ENCODE assay signal across 8 cellular contexts in the genomic region with DNA sequence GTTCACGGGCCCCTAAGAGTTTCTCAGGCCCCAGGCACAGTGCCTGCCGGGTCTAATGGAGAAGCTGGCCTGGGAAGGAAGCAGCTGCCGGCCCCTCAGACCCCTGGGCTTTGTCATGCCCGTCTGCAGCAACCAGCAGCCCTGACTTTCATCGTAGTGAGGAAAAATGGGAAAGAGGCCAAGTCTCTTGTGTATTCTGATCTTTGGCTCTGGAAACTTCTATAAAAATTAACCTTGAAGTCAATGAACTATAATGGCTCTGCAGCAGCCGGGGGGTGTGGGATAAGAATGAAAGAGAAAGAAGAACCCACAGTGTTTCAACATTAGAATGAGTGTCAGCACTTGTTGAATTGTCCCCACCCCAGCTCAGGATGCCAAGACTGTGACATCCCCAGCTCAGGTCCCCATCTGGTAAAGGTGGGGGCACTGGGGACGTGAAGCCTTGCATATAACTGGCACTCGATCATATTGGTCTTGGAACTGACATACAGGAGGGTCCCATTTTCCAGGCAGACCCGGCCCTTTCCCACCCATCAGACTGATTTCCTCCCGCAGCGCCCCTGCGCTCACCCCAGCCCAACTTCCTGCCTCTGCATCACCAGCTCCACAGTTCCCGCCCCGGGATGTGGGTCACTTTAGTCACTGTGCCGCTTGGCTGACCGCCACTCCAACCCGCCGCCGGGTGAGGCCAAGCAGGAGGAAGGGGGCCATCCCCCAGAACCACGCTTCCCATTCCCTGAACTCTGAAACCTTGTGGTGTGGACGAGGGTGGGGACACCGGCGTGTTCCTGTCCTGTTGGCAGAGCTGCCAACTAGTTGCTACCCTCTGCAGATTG. TPM values are rescaled to one million over a fixed set of nuclear protein-coding genes. Genes with fewer than 3 reads are reported as not detected.
DNase-seq lines count a peak whose midpoint lies in the region; ATAC-seq, FAIRE-seq and TF ChIP-seq lines count a peak whose summit lies in the region.

No MANE protein-coding gene starts in this region.

- H3K79me2 ChIP-seq in K562 (ENCODE audit: control insufficient read depth, insufficient read depth, low read length), result peaks cover 2% of the 10 kb centered on the region; the same call in 2 of the 3 replicates

- H3K36me3 ChIP-seq in K562 (ENCODE audit: control insufficient read depth, insufficient read depth, low read length) (peaks cover 92% of the 10 kb centered on the region), liver (ENCODE audit: control insufficient read depth in 4 of 4, insufficient read depth in 3 of 4, low read depth in 1 of 4, low read length in 3 of 4) (peaks cover 7 to 63% (median 47%) of the 10 kb centered on the region in 4 donors), subcutaneous abdominal adipose tissue (ENCODE audit: control insufficient read depth in 5 of 5, insufficient read depth in 5 of 5, low read length in 5 of 5) (peaks cover 0 to 11% (median 0%) of the 10 kb centered on the region in 5 donors)

- no peak overlapping the region; a peak in 1 of 4 replicates for H3K9ac ChIP-seq in K562 (ENCODE audit: insufficient read depth in 1 of 2, low read depth in 2 of 2, low read length in 2 of 2)
- H3K9ac ChIP-seq in liver (ENCODE audit: low read depth in 1 of 2, low read length in 2 of 2), result peak overlapping the region in 1 of 2 donors; percentile 78
- H3K9ac ChIP-seq in subcutaneous abdominal adipose tissue (ENCODE audit: low read length in 5 of 5), result peak overlapping the region in 2 of 5 donors; percentile 17 to 33

- H3K4me1 ChIP-seq in K562 (replicated peaks in 1 of 2; ENCODE audit: control insufficient read depth in 2 of 2, insufficient read depth in 2 of 2, low read length in 2 of 2) (peaks cover 3 to 14% of the 10 kb centered on the region in 2 experiments; a peak in 4 of 5 replicates), liver (ENCODE audit: control insufficient read depth in 4 of 4, insufficient read depth in 4 of 4, low read length in 3 of 4) (peaks cover 3 to 81% (median 71%) of the 10 kb centered on the region in 4 donors), subcutaneous abdominal adipose tissue (ENCODE audit: control insufficient read depth in 5 of 5, insufficient read depth in 5 of 5, low read length in 5 of 5) (peaks cover 2 to 56% (median 16%) of the 10 kb centered on the region in 5 donors)

- no peaks in the 10 kb centered on the region for H4K20me1 ChIP-seq in K562 (replicated peaks; ENCODE audit: control insufficient read depth, insufficient read depth, low read length)

- 86% methylated on average over 16 of the region's 23 CpGs for whole genome bisulfite sequencing in K562 (ENCODE audit: insufficient coverage, low coverage, missing lambda C conversion rate)
- 2% methylated on average over 23 of the region's 23 CpGs for WGBS in liver

- H2AFZ ChIP-seq in K562 (ENCODE audit: low read depth, low read length), result no peak overlapping the region

- FAIRE-seq in K562 (lab: Jason Lieb, UNC), result no peak

- no peak overlapping the region for H3K4me2 ChIP-seq in K562 (ENCODE audit: insufficient read depth, low read length)

- no TSS peak for BruUV-seq in K562 (replicated peaks; lab: Mats Ljungman, UMichigan)

- ATAC-seq in GM21423 (IDR thresholded peaks at IDR 0.05; ENCODE audit: unreplicated experiment) (peak; percentile 60), K562 (no peak), GM19455 (IDR thresholded peaks at IDR 0.05; ENCODE audit: unreplicated experiment) (no peak)

- POLR2A ChIA-PET in K562 (lab: Yijun Ruan, JAX), result interaction anchor here (0.7 to 1.3 kb wide), 4 partner anchors 7 to 458 kb away, joined by 3 to 4 read pairs (median 3); a partner anchor contains a TSS

- H3K27ac ChIP-seq in K562 (ENCODE audit: extremely low read depth, low read depth, low read length) (0 out of 3 replicates have a peak overlapping the region, but pooled peaks have one; percentile 11), liver (ENCODE audit: low read depth in 1 of 2, low read length in 2 of 2) (peak overlapping the region; percentile 89 to 95), subcutaneous abdominal adipose tissue (ENCODE audit: low read depth, low read length) (peak overlapping the region; percentile 74)

- H3K27me3 ChIP-seq in K562 (ENCODE audit: control insufficient read depth in 2 of 2, insufficient read depth in 2 of 2, low read length in 2 of 2), result no peaks in the 10 kb centered on the region
- no peaks in the 10 kb centered on the region for H3K27me3 ChIP-seq in liver (ENCODE audit: control insufficient read depth in 4 of 4, insufficient read depth in 4 of 4, low read length in 3 of 4)
- no peaks in the 10 kb centered on the region for H3K27me3 ChIP-seq in subcutaneous abdominal adipose tissue (ENCODE audit: control insufficient read depth in 5 of 5, insufficient read depth in 4 of 5, low read length in 5 of 5)

- no peak for TF ChIP-seq POLR2A in K562 (conservative IDR thresholded peaks at IDR 0.05)

- in situ Hi-C loops in K562 (cut with MboI), result no loop called here

- CTCF ChIA-PET in K562 (lab: Yijun Ruan, JAX; ENCODE audit: low intra/inter-chr PET ratio), result no interaction called here

- no peak for TF ChIP-seq CTCF in K562 (IDR thresholded peaks at IDR 0.05 in 2 of 3, conservative IDR thresholded peaks at IDR 0.05 in 1 of 3; ENCODE audit: insufficient read depth in 2 of 3, low read depth in 1 of 3, low read length in 3 of 3)
- no peak for TF ChIP-seq CTCF in liver (IDR thresholded peaks at IDR 0.05; ENCODE audit: low read depth, low read length, missing input control)

- DNase-seq in CMK (ENCODE audit: low read depth), result peak; percentile 57
- DNase-seq in NOMO-1 treated with DMSO at 0.1 percent for 48 hours (lab: John Stamatoyannopoulos, UW; ENCODE audit: unreplicated experiment), result peak; percentile 65
- DNase-seq in K562 (ENCODE audit: extremely low read depth in 1 of 4, low spot score in 3 of 4), result no peak
- no peak for DNase-seq in NCI-H2196 (lab: John Stamatoyannopoulos, UW; ENCODE audit: unreplicated experiment)

- TF ChIP-seq RAD21 in K562 (CRISPR knock-in tag; conservative IDR thresholded peaks at IDR 0.05 in 1 of 2, IDR thresholded peaks at IDR 0.05 in 1 of 2) (no peak), liver (IDR thresholded peaks at IDR 0.05) (peak; percentile 19 to 30)

- no peaks in the 10 kb centered on the region for H3K9me1 ChIP-seq in K562 (ENCODE audit: control insufficient read depth, insufficient read depth, low read length)

- intact Hi-C loops in K562 (cut with micrococcal nuclease), result no loop called here

- no peak for TF ChIP-seq EP300 in K562 (IDR thresholded peaks at IDR 0.05; ENCODE audit: low read length)

- H3K4me3 ChIP-seq in K562, result no peak overlapping the region
- H3K4me3 ChIP-seq in liver (ENCODE audit: low read depth in 1 of 3, low read length in 3 of 3), result no peak overlapping the region
- H3K4me3 ChIP-seq in subcutaneous abdominal adipose tissue (ENCODE audit: low read depth in 1 of 5, low read length in 5 of 5), result peak overlapping the region in 3 of 5 donors; percentile 11 to 22 (median 21)

- no peaks in the 10 kb centered on the region for H3K9me3 ChIP-seq in K562 (replicated peaks; ENCODE audit: control insufficient read depth, insufficient read depth, low read depth, low read length)
- H3K9me3 ChIP-seq in liver (ENCODE audit: control insufficient read depth in 4 of 4, low read length in 3 of 4), result no peaks in the 10 kb centered on the region
- no peaks in the 10 kb centered on the region for H3K9me3 ChIP-seq in subcutaneous abdominal adipose tissue (ENCODE audit: control insufficient read depth in 5 of 5, low read length in 5 of 5)

TF ChIP-seq in K562, 482 proteins besides CTCF, POLR2A, EP300 and RAD21 (continues in another document):
- no peak for TF ChIP-seq NCOA2 (IDR thresholded peaks at IDR 0.05; ENCODE audit: partially characterized antibody in 2 of 2)
- no peak for TF ChIP-seq HMGN3 (IDR thresholded peaks at IDR 0.05; ENCODE audit: borderline replicate concordance, extremely low read depth, insufficient read length, low read depth, low read length)

RNA-seq across cellular contexts. Expression of a gene that starts 12.7 kb away (rescaled TPM):
- total RNA-seq in K562 (2011; cell fraction: chromatin; rRNA removed; ENCODE audit: low replicate concordance), result 34.9 and 72.8 TPM in 2 replicates
- 45.9 and 47.5 TPM in 2 replicates for total RNA-seq in K562 (2011; cell fraction: nucleolus; rRNA removed)
- 36.4 and 37.1 TPM in 2 replicates for total RNA-seq in K562 (2011; cell fraction: nucleoplasm; rRNA removed)
- total RNA-seq in K562 (2014; rRNA removed) (48.3 and 61.2 TPM in 2 replicates), K562 (2014; rRNA removed; fragmentation: Illumina TruSeq; extraction: Trizol) (17.4 and 22.0 TPM in 2 replicates), K562 (2015; rRNA removed; fragmentation: Illumina TruSeq; extraction: Trizol) (20.4 and 21.0 TPM in 2 replicates), K562 (2021) (78.5 and 82.3 TPM in 2 replicates), liver (100 to 1,000 TPM; 120 to 260 TPM)
- polyA plus RNA-seq in K562 (2011; rRNA removed) (35.3 and 37.6 TPM in 2 replicates), K562 (2014; fragmentation: Illumina TruSeq; extraction: Trizol) (55.1 and 56.7 TPM in 2 replicates), K562 (2014; fragmentation: Nextera tagmentation; extraction: Ambion mirVana) (1 to 10 TPM; 5.5 TPM), K562 (2014; rRNA removed) (43.9 and 48.0 TPM in 2 replicates), liver (100 to 1,000 TPM; 106 to 375 TPM)
- 31.6 and 76.0 TPM in 2 replicates for polyA plus RNA-seq in K562 (2011; cell fraction: cytosol; rRNA removed)
- 26.4 and 54.7 TPM in 2 replicates for polyA plus RNA-seq in K562 (2011; cell fraction: nucleus; rRNA removed)
- 47.9 and 85.2 TPM in 2 replicates for polyA plus RNA-seq in K562 (2012)
- 21.4 and 54.6 TPM in 2 replicates for polyA minus RNA-seq in K562 (2011; rRNA and poly(A)+ RNA removed)
- 46.4 and 51.2 TPM in 2 replicates for polyA minus RNA-seq in K562 (2011; cell fraction: cytosol; rRNA and poly(A)+ RNA removed)
- polyA minus RNA-seq in K562 (2011; cell fraction: nucleus; rRNA and poly(A)+ RNA removed), result 18.8 and 21.4 TPM in 2 replicates

Comparison
In these comparisons a context has a peak if more than half of its experiments do, and no peak if none do; other contexts are left out.
1. DNase-seq: peak in CMK (single experiment) and NOMO-1 treated with DMSO at 0.1 percent for 48 hours (single experiment); none in K562 (0 of 4) and NCI-H2196 (single experiment).
2. H3K27ac ChIP-seq: peak in every context shown above with its lines; median percentile 92 in liver; 74 in subcutaneous abdominal adipose tissue; 11 in K562.
3. H3K4me3 ChIP-seq: peak in subcutaneous abdominal adipose tissue (3 of 5); none in K562 (single experiment) and liver (0 of 3).